ENCODE assay signal across 8 cellular contexts in the genomic region with DNA sequence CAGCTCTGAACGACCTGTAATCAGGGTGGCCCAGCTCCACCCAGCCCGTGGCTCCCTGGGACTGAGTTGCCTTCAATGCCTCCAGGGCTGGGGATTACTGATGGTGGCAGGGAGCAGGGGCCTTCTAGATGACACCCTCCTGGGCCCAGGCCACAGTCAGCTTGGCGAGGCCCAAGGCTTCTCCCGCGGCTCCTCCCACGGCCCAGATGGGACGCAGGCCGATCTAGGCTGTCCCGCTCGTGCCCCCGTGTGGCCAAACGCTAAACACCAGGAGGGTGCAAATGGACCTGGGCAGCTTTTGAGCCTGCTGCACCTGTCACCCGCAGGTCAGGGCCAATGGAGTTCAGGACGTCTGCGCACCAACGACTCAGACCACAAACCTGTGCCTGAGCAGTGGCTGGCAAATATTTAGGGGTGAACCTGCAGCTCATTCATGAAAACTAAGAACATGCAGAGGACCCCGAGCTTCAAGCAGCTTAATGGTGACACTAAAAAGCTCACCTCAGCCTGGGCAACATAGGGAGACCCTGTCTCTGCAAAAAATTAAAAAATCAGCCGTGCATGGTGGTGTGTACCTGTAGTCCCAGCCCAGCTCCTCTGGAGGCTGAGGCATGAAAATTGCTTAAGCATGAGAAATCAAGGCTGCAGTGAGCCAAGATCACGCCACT. TPM values are rescaled to one million over a fixed set of nuclear protein-coding genes. Genes with fewer than 3 reads are reported as not detected.
DNase-seq lines count a peak whose midpoint lies in the region; ATAC-seq and TF ChIP-seq lines count a peak whose summit lies in the region.

No MANE protein-coding gene starts in this region.

- no peaks in the 10 kb centered on the region for H3K9me3 Mint-ChIP-seq in endodermal cell

- H3K27me3 ChIP-seq in endodermal cell (ENCODE audit: control insufficient read depth, insufficient read depth, low read length, poor library complexity, severe bottlenecking): no peaks in the 10 kb centered on the region

- H3K4me1 Mint-ChIP-seq in endodermal cell: no peaks in the 10 kb centered on the region

- H3K27ac ChIP-seq in endodermal cell (ENCODE audit: low read depth, low read length): no peak overlapping the region

- H3K4me3 Mint-ChIP-seq in endodermal cell: no peak overlapping the region

- H3K27me3 Mint-ChIP-seq in endodermal cell (ENCODE audit: insufficient read depth): no peaks in the 10 kb centered on the region

- no peaks in the 10 kb centered on the region for H3K36me3 ChIP-seq in endodermal cell (ENCODE audit: control insufficient read depth, insufficient read depth, low read length)

- 23 to 27% methylated on average over 16 to 19 of the region's 19 CpGs for WGBS in endodermal cell (ENCODE audit: insufficient coverage in 1 of 2, insufficient read length in 1 of 2), 2 experiments

- H3K27ac Mint-ChIP-seq in endodermal cell: no peak overlapping the region

- H3K9me3 ChIP-seq in endodermal cell (ENCODE audit: control insufficient read depth, low read length): no peaks in the 10 kb centered on the region

- peak; percentile 94 for TF ChIP-seq CTCF in endodermal cell (conservative IDR thresholded peaks at IDR 0.05)

- ATAC-seq in GM19397 (IDR thresholded peaks at IDR 0.05; ENCODE audit: unreplicated experiment): peak; percentile 87
- ATAC-seq in HG03457 (IDR thresholded peaks at IDR 0.05; ENCODE audit: unreplicated experiment): peak; percentile 82

- H3K36me3 Mint-ChIP-seq in endodermal cell (ENCODE audit: low read depth): no peaks in the 10 kb centered on the region

- DNase-seq in COLO829 (ENCODE audit: low spot score) (peak; percentile 47), NOMO-1 (lab: John Stamatoyannopoulos, UW; ENCODE audit: unreplicated experiment in 2 of 2) (peak; percentile 55 to 64), endodermal cell (peak; percentile 98), mesenteric fat pad (ENCODE audit: low spot score) (peak; percentile 93)
- peak; percentile 48 to 51 for DNase-seq in activated CD8-positive, alpha-beta memory T cell treated with anti-CD3 and anti-CD28 coated beads for 4 hours (ENCODE audit: low read depth in 2 of 2)
- peak; percentile 73 to 75 for DNase-seq in stimulated activated CD8-positive, alpha-beta memory T cell treated with anti-CD3 and anti-CD28 coated beads, Interleukin-15, amount 100 ng/mL, for 48 hours (ENCODE audit: low read depth in 2 of 2)

- no peak overlapping the region for H3K9ac ChIP-seq in endodermal cell (ENCODE audit: extremely low read depth, low read length, poor library complexity, severe bottlenecking)

- H3K4me3 ChIP-seq in endodermal cell (ENCODE audit: low read length): no peak overlapping the region

- H3K4me1 ChIP-seq in endodermal cell (ENCODE audit: control insufficient read depth, insufficient read depth, low read length): no peaks in the 10 kb centered on the region

RNA-seq across cellular contexts. Expression of a gene that starts 43.2 kb away (rescaled TPM):
- 10 to 100 TPM; 12.8 to 13.5 TPM for total RNA-seq in endodermal cell
- polyA plus RNA-seq in endodermal cell (2013, experiment 1 of 2): 8.4 TPM
- 10.6 TPM for polyA plus RNA-seq in endodermal cell (2013, experiment 2 of 2)
- total RNA-seq in mesenteric fat pad: 23.5 TPM

Comparison
In these comparisons a context has a peak if more than half of its experiments do, and no peak if none do; other contexts are left out.
1. DNase-seq: peak in every context shown above with its lines; median percentile 98 in endodermal cell; 93 in mesenteric fat pad; 74 in stimulated activated CD8-positive, alpha-beta memory T cell treated with anti-CD3 and anti-CD28 coated beads, Interleukin-15, amount 100 ng/mL, for 48 hours; 60 in NOMO-1; 50 in activated CD8-positive, alpha-beta memory T cell treated with anti-CD3 and anti-CD28 coated beads for 4 hours; 47 in COLO829.